Comparison of ENCODE assay signal across 15 cellular contexts in the genomic region with DNA sequence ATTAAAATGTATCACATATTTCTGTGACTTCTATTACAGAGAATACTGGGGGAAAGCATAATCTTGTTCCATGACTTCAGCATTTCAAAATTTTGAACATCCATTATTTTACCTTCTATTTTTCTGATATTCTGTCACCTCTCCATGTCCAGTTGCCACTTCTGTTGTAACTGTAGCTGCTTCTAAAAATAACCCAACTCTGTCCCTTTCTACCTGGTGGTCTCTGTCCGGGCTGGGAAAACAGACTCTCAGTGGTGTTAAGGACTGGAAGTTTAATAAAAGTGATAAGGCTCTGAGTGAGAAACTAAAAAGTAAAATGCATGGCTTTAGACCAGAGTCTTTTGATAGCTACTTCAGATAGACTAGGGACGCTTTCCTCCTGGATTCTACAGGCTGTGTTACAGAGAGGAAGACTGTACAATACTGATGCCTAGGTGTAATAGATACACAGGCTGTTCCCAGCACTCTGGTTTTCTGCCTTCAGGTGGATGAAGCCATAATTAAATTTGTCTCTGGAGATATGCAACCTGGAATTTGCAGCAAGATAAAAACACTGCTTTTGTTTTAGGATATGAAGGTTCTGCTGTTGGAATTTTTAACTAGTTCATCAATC. TPM values are rescaled to one million over a fixed set of nuclear protein-coding genes. Genes with fewer than 3 reads are reported as not detected.
"Had no signal": no experiment of that assay in that cellular context is flagged by ENCODE, and none has a peak within 500 bp of the region (broad histone marks: within the 10 kb centered on the region; RNA-seq: fewer than 3 reads in every experiment).

No MANE protein-coding gene starts in this region.

- FAIRE-seq: frontal cortex, islet of Langerhans had no signal

- H3K4me2 ChIP-seq: smooth muscle cell had no signal

- H3K4me1 ChIP-seq: suprapubic skin, thyroid gland, uterus had no signal

- H3K27ac ChIP-seq: heart right ventricle, neutrophil, suprapubic skin, thyroid gland, uterus had no signal

- ATAC-seq: left lobe of liver; mucosa of descending colon; naive thymus-derived CD8-positive, alpha-beta T cell; sciatic nerve; stimulated activated effector memory CD8-positive, alpha-beta T cell treated with anti-CD3 and anti-CD28 coated beads, Interleukin-12 subunit alpha, Interleukin-12 subunit beta, amount 100 ng/mL, for 72 hours; stimulated activated naive CD8-positive, alpha-beta T cell treated with anti-CD3 and anti-CD28 coated beads, Interleukin-15, Interleukin-2, amounts not matched to agents 100 U/mL and 50 U/mL, for 24 hours had no signal

- DNase-seq: heart right ventricle; mucosa of descending colon; naive thymus-derived CD8-positive, alpha-beta T cell; stimulated activated CD4-positive, alpha-beta T cell treated with anti-CD3 and anti-CD28 coated beads, Interleukin-2, amount 100 ng/mL, for 48 hours; stimulated activated naive CD8-positive, alpha-beta T cell treated with anti-CD3 and anti-CD28 coated beads, Interleukin-15, Interleukin-2, amounts not matched to agents 100 U/mL and 50 U/mL, for 24 hours; thyroid gland; uterus had no signal

- H3K27me3 ChIP-seq: heart right ventricle, neutrophil, suprapubic skin, thyroid gland, uterus had no signal

- H3K9me3 ChIP-seq: mucosa of descending colon, neutrophil, suprapubic skin, thyroid gland, uterus had no signal

- H3K4me3 ChIP-seq: heart right ventricle, mucosa of descending colon, smooth muscle cell, suprapubic skin, thyroid gland, uterus had no signal

- H3K36me3 ChIP-seq: neutrophil, uterus had no signal

RNA-seq across cellular contexts. Expression of gene SEC16B, which starts 42.1 kb away (rescaled TPM):
- total RNA-seq: frontal cortex; naive thymus-derived CD8-positive, alpha-beta T cell had no signal
- polyA plus RNA-seq: naive thymus-derived CD8-positive, alpha-beta T cell had no signal
